Comparison of ENCODE assay signal across 1 cellular context in genomic region chr19:18322759-18323460, GRCh38.
TF ChIP-seq lines count a peak whose summit lies in the region.

LSM4 (minus strand) TSS chr19:18323076; CDS start chr19:18323020, 56 bp downstream.

TF ChIP-seq in K562, 482 proteins besides CTCF, POLR2A, EP300 and RAD21 (continued from another document):
- TF ChIP-seq MGA (IDR thresholded peaks at IDR 0.05) (peak; percentile 40; the same call in 1 of the 2 replicates), RFX1 (IDR thresholded peaks at IDR 0.05) (no peak; the same call in 1 of the 2 replicates)
